In the genomic region with DNA sequence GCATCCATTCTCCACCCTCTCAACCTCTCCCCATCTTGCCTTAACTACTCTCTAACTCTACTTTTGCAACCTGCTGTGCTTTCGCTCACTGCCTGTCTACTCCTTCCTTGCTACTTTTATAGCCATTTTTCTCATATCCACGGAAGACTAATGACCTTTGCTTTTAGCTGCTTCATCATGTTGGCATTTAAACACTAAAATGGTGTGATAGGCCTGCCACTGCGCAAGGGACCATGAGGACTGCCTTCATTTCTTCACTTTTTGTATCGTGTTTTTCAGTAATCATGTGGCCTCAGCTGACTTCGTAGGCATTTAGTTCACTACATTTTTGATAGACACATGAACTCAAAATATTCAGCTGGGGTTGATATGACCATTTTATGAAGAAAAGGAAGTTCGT, we compare ENCODE assay signal across 1 cellular context.
TF ChIP-seq lines count a peak whose summit lies in the region.

No MANE protein-coding gene starts in this region.

TF ChIP-seq in K562, 482 proteins besides CTCF, POLR2A, EP300 and RAD21 (continued from another document and continues in another):
- TF ChIP-seq, protein P1, sequence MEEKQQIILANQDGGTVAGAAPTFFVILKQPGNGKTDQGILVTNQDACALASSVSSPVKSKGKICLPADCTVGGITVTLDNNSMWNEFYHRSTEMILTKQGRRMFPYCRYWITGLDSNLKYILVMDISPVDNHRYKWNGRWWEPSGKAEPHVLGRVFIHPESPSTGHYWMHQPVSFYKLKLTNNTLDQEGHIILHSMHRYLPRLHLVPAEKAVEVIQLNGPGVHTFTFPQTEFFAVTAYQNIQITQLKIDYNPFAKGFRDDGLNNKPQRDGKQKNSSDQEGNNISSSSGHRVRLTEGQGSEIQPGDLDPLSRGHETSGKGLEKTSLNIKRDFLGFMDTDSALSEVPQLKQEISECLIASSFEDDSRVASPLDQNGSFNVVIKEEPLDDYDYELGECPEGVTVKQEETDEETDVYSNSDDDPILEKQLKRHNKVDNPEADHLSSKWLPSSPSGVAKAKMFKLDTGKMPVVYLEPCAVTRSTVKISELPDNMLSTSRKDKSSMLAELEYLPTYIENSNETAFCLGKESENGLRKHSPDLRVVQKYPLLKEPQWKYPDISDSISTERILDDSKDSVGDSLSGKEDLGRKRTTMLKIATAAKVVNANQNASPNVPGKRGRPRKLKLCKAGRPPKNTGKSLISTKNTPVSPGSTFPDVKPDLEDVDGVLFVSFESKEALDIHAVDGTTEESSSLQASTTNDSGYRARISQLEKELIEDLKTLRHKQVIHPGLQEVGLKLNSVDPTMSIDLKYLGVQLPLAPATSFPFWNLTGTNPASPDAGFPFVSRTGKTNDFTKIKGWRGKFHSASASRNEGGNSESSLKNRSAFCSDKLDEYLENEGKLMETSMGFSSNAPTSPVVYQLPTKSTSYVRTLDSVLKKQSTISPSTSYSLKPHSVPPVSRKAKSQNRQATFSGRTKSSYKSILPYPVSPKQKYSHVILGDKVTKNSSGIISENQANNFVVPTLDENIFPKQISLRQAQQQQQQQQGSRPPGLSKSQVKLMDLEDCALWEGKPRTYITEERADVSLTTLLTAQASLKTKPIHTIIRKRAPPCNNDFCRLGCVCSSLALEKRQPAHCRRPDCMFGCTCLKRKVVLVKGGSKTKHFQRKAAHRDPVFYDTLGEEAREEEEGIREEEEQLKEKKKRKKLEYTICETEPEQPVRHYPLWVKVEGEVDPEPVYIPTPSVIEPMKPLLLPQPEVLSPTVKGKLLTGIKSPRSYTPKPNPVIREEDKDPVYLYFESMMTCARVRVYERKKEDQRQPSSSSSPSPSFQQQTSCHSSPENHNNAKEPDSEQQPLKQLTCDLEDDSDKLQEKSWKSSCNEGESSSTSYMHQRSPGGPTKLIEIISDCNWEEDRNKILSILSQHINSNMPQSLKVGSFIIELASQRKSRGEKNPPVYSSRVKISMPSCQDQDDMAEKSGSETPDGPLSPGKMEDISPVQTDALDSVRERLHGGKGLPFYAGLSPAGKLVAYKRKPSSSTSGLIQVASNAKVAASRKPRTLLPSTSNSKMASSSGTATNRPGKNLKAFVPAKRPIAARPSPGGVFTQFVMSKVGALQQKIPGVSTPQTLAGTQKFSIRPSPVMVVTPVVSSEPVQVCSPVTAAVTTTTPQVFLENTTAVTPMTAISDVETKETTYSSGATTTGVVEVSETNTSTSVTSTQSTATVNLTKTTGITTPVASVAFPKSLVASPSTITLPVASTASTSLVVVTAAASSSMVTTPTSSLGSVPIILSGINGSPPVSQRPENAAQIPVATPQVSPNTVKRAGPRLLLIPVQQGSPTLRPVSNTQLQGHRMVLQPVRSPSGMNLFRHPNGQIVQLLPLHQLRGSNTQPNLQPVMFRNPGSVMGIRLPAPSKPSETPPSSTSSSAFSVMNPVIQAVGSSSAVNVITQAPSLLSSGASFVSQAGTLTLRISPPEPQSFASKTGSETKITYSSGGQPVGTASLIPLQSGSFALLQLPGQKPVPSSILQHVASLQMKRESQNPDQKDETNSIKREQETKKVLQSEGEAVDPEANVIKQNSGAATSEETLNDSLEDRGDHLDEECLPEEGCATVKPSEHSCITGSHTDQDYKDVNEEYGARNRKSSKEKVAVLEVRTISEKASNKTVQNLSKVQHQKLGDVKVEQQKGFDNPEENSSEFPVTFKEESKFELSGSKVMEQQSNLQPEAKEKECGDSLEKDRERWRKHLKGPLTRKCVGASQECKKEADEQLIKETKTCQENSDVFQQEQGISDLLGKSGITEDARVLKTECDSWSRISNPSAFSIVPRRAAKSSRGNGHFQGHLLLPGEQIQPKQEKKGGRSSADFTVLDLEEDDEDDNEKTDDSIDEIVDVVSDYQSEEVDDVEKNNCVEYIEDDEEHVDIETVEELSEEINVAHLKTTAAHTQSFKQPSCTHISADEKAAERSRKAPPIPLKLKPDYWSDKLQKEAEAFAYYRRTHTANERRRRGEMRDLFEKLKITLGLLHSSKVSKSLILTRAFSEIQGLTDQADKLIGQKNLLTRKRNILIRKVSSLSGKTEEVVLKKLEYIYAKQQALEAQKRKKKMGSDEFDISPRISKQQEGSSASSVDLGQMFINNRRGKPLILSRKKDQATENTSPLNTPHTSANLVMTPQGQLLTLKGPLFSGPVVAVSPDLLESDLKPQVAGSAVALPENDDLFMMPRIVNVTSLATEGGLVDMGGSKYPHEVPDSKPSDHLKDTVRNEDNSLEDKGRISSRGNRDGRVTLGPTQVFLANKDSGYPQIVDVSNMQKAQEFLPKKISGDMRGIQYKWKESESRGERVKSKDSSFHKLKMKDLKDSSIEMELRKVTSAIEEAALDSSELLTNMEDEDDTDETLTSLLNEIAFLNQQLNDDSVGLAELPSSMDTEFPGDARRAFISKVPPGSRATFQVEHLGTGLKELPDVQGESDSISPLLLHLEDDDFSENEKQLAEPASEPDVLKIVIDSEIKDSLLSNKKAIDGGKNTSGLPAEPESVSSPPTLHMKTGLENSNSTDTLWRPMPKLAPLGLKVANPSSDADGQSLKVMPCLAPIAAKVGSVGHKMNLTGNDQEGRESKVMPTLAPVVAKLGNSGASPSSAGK (IDR thresholded peaks at IDR 0.05), result 0 out of 2 replicates have a peak, but pooled peaks have one; percentile 28
- TF ChIP-seq ATF7 (IDR thresholded peaks at IDR 0.05) (no peak), ESRRA (IDR thresholded peaks at IDR 0.05; ENCODE audit: borderline replicate concordance, low read depth) (no peak), GABPB2 (CRISPR knock-in tag; conservative IDR thresholded peaks at IDR 0.05) (no peak), BCOR (IDR thresholded peaks at IDR 0.05) (peak; percentile 39; the same call in 1 of the 2 replicates), CSDE1 (IDR thresholded peaks at IDR 0.05) (no peak), ETV5 (CRISPR knock-in tag; IDR thresholded peaks at IDR 0.05; ENCODE audit: low read depth) (no peak), ZNF316 (IDR thresholded peaks at IDR 0.05) (peak; percentile 50; the same call in 1 of the 2 replicates), ZNF24 (IDR thresholded peaks at IDR 0.05) (peak; percentile 88), EHMT2 (IDR thresholded peaks at IDR 0.05) (peak; percentile 66; the same call in 1 of the 2 replicates), NFYB (IDR thresholded peaks at IDR 0.05; ENCODE audit: extremely low read depth, insufficient read length) (no peak), KLF10 (CRISPR knock-in tag; IDR thresholded peaks at IDR 0.05) (no peak)
- TF ChIP-seq, protein P2, sequence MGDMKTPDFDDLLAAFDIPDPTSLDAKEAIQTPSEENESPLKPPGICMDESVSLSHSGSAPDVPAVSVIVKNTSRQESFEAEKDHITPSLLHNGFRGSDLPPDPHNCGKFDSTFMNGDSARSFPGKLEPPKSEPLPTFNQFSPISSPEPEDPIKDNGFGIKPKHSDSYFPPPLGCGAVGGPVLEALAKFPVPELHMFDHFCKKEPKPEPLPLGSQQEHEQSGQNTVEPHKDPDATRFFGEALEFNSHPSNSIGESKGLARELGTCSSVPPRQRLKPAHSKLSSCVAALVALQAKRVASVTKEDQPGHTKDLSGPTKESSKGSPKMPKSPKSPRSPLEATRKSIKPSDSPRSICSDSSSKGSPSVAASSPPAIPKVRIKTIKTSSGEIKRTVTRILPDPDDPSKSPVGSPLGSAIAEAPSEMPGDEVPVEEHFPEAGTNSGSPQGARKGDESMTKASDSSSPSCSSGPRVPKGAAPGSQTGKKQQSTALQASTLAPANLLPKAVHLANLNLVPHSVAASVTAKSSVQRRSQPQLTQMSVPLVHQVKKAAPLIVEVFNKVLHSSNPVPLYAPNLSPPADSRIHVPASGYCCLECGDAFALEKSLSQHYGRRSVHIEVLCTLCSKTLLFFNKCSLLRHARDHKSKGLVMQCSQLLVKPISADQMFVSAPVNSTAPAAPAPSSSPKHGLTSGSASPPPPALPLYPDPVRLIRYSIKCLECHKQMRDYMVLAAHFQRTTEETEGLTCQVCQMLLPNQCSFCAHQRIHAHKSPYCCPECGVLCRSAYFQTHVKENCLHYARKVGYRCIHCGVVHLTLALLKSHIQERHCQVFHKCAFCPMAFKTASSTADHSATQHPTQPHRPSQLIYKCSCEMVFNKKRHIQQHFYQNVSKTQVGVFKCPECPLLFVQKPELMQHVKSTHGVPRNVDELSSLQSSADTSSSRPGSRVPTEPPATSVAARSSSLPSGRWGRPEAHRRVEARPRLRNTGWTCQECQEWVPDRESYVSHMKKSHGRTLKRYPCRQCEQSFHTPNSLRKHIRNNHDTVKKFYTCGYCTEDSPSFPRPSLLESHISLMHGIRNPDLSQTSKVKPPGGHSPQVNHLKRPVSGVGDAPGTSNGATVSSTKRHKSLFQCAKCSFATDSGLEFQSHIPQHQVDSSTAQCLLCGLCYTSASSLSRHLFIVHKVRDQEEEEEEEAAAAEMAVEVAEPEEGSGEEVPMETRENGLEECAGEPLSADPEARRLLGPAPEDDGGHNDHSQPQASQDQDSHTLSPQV (IDR thresholded peaks at IDR 0.05), result peak; percentile 80
- TF ChIP-seq, protein P3, sequence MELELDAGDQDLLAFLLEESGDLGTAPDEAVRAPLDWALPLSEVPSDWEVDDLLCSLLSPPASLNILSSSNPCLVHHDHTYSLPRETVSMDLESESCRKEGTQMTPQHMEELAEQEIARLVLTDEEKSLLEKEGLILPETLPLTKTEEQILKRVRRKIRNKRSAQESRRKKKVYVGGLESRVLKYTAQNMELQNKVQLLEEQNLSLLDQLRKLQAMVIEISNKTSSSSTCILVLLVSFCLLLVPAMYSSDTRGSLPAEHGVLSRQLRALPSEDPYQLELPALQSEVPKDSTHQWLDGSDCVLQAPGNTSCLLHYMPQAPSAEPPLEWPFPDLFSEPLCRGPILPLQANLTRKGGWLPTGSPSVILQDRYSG (tag; conservative IDR thresholded peaks at IDR 0.05; ENCODE audit: low read depth), result 0 out of 2 replicates have a peak, but pooled peaks have one; percentile 41
- TF ChIP-seq, protein P4, sequence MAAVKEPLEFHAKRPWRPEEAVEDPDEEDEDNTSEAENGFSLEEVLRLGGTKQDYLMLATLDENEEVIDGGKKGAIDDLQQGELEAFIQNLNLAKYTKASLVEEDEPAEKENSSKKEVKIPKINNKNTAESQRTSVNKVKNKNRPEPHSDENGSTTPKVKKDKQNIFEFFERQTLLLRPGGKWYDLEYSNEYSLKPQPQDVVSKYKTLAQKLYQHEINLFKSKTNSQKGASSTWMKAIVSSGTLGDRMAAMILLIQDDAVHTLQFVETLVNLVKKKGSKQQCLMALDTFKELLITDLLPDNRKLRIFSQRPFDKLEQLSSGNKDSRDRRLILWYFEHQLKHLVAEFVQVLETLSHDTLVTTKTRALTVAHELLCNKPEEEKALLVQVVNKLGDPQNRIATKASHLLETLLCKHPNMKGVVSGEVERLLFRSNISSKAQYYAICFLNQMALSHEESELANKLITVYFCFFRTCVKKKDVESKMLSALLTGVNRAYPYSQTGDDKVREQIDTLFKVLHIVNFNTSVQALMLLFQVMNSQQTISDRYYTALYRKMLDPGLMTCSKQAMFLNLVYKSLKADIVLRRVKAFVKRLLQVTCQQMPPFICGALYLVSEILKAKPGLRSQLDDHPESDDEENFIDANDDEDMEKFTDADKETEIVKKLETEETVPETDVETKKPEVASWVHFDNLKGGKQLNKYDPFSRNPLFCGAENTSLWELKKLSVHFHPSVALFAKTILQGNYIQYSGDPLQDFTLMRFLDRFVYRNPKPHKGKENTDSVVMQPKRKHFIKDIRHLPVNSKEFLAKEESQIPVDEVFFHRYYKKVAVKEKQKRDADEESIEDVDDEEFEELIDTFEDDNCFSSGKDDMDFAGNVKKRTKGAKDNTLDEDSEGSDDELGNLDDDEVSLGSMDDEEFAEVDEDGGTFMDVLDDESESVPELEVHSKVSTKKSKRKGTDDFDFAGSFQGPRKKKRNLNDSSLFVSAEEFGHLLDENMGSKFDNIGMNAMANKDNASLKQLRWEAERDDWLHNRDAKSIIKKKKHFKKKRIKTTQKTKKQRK (IDR thresholded peaks at IDR 0.05; ENCODE audit: borderline replicate concordance, low read depth, low read length), result no peak
- TF ChIP-seq, protein P5, sequence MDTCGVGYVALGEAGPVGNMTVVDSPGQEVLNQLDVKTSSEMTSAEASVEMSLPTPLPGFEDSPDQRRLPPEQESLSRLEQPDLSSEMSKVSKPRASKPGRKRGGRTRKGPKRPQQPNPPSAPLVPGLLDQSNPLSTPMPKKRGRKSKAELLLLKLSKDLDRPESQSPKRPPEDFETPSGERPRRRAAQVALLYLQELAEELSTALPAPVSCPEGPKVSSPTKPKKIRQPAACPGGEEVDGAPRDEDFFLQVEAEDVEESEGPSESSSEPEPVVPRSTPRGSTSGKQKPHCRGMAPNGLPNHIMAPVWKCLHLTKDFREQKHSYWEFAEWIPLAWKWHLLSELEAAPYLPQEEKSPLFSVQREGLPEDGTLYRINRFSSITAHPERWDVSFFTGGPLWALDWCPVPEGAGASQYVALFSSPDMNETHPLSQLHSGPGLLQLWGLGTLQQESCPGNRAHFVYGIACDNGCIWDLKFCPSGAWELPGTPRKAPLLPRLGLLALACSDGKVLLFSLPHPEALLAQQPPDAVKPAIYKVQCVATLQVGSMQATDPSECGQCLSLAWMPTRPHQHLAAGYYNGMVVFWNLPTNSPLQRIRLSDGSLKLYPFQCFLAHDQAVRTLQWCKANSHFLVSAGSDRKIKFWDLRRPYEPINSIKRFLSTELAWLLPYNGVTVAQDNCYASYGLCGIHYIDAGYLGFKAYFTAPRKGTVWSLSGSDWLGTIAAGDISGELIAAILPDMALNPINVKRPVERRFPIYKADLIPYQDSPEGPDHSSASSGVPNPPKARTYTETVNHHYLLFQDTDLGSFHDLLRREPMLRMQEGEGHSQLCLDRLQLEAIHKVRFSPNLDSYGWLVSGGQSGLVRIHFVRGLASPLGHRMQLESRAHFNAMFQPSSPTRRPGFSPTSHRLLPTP (IDR thresholded peaks at IDR 0.05; ENCODE audit: borderline replicate concordance, extremely low read depth, insufficient read length), result no peak
- TF ChIP-seq, protein P6, sequence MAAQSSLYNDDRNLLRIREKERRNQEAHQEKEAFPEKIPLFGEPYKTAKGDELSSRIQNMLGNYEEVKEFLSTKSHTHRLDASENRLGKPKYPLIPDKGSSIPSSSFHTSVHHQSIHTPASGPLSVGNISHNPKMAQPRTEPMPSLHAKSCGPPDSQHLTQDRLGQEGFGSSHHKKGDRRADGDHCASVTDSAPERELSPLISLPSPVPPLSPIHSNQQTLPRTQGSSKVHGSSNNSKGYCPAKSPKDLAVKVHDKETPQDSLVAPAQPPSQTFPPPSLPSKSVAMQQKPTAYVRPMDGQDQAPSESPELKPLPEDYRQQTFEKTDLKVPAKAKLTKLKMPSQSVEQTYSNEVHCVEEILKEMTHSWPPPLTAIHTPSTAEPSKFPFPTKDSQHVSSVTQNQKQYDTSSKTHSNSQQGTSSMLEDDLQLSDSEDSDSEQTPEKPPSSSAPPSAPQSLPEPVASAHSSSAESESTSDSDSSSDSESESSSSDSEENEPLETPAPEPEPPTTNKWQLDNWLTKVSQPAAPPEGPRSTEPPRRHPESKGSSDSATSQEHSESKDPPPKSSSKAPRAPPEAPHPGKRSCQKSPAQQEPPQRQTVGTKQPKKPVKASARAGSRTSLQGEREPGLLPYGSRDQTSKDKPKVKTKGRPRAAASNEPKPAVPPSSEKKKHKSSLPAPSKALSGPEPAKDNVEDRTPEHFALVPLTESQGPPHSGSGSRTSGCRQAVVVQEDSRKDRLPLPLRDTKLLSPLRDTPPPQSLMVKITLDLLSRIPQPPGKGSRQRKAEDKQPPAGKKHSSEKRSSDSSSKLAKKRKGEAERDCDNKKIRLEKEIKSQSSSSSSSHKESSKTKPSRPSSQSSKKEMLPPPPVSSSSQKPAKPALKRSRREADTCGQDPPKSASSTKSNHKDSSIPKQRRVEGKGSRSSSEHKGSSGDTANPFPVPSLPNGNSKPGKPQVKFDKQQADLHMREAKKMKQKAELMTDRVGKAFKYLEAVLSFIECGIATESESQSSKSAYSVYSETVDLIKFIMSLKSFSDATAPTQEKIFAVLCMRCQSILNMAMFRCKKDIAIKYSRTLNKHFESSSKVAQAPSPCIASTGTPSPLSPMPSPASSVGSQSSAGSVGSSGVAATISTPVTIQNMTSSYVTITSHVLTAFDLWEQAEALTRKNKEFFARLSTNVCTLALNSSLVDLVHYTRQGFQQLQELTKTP (IDR thresholded peaks at IDR 0.05; ENCODE audit: low read depth in 1 of 2, partially characterized antibody in 2 of 2), result no peak
